21 cellular contexts compared by ENCODE assay signal in the genomic region with DNA sequence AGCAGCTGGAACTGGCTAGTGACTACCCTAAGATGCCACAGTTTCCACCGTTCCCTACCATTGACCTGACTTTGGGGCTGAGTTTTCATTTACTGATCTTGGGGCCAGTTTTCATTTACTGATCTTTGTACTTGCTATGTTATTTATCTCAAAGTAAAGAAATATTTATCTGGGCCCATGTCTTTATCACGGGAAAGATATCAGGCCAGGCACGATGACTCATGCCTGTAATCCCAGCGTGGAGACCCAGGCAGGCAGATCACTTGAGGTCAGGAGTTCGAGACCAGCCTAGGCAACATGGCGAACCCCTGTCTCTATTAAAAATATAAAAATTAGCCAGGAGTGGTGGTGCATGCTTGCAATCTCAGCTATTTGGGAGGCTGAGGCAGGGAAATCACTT.
"Had no signal": no experiment of that assay in that cellular context is flagged by ENCODE, and none has a peak within 500 bp of the region (broad histone marks: within the 10 kb centered on the region; RNA-seq: fewer than 3 reads in every experiment).

No MANE protein-coding gene starts in this region.

- H3K9me3 ChIP-seq: esophagus squamous epithelium, gastroesophageal sphincter, heart left ventricle, sigmoid colon, upper lobe of right lung had no signal

- DNase-seq: activated CD4-positive, alpha-beta T cell treated with anti-CD3 and anti-CD28 coated beads for 36 hours; activated CD4-positive, alpha-beta T cell treated with anti-CD3 and anti-CD28 coated beads, Interleukin-2, amount 50 U/mL, for 48 hours; activated effector memory CD4-positive, alpha-beta T cell treated with Interleukin-2 at 50 U/mL for 16 hours; activated T-cell treated with anti-CD3 and anti-CD28 coated beads, Interleukin-2, amount 50 U/mL, for 48 hours; anterior cingulate cortex; brain microvascular endothelial cell; dorsolateral prefrontal cortex; esophagus squamous epithelium; heart left ventricle; islet precursor cell; left cardiac atrium; occipital lobe; sigmoid colon; stimulated activated CD4-positive, alpha-beta T cell treated with anti-CD3 and anti-CD28 coated beads, Interleukin-4, amount 100 ng/mL, for 1 hour; stimulated activated naive CD4-positive, alpha-beta T cell treated with Interleukin-2 at 50 U/mL for 16 hours; upper lobe of right lung had no signal

- H3K36me3 Mint-ChIP-seq: memory B cell had no signal

- H3K36me3 ChIP-seq: brain microvascular endothelial cell, esophagus squamous epithelium, gastroesophageal sphincter, heart left ventricle, sigmoid colon, upper lobe of right lung had no signal

- H3K27me3 Mint-ChIP-seq: activated CD4-positive, alpha-beta T cell treated with anti-CD3 and anti-CD28 coated beads for 36 hours; memory B cell had no signal

- H3K9me3 Mint-ChIP-seq: activated naive CD4-positive, alpha-beta T cell treated with anti-CD3 and anti-CD28 coated beads for 36 hours; memory B cell; neural crest cell had no signal

- H3K4me3 ChIP-seq: dorsolateral prefrontal cortex, esophagus squamous epithelium, gastroesophageal sphincter, heart left ventricle, sigmoid colon, upper lobe of right lung had no signal

- H3K27me3 ChIP-seq: brain microvascular endothelial cell, dorsolateral prefrontal cortex, esophagus squamous epithelium, gastroesophageal sphincter, heart left ventricle, sigmoid colon, upper lobe of right lung had no signal

- H3K4me3 Mint-ChIP-seq: activated CD4-positive, alpha-beta T cell treated with anti-CD3 and anti-CD28 coated beads for 36 hours; activated naive CD4-positive, alpha-beta T cell treated with anti-CD3 and anti-CD28 coated beads for 36 hours; memory B cell; neural crest cell had no signal

- ATAC-seq: gastroesophageal sphincter, heart left ventricle, SK-N-SH treated with all-trans-retinoic acid at 6 μM for 48 hours had no signal

- H3K4me1 ChIP-seq: upper lobe of right lung had no signal

- H3K27ac ChIP-seq: brain microvascular endothelial cell, dorsolateral prefrontal cortex, esophagus squamous epithelium, gastroesophageal sphincter, sigmoid colon, upper lobe of right lung had no signal
